ENCODE assay signal across 9 cellular contexts in the genomic region with DNA sequence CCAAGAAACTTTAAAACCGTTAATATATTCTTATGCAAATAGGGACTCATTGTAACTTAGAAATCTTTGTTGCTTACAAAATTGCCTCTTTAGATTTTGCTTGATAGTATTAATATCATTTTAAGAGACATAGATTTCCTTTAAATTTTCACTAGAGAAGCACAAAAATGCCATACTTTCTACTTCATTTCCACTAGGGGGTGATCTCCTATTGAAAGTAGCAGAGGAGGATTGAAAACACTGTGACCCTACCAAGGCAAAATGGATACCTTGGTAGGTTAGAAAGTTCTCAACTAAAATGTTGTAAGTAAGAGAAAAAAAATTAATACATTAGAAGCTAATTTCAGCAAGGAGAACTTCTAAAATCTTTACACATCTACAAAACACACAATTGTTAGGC.
DNase-seq lines count a peak whose midpoint lies in the region; ATAC-seq and TF ChIP-seq lines count a peak whose summit lies in the region.
"Had no signal": no experiment of that assay in that cellular context is flagged by ENCODE, and none has a peak within 500 bp of the region (broad histone marks: within the 10 kb centered on the region; RNA-seq: fewer than 3 reads in every experiment).

No MANE protein-coding gene starts in this region.

- H3K27me3 ChIP-seq in SU-DHL-6 (ENCODE audit: low read length): no peaks in the 10 kb centered on the region
- no peaks in the 10 kb centered on the region for H3K27me3 ChIP-seq in hepatocyte
- H3K27me3 ChIP-seq: SJSA1 had no signal

- H4K20me1 ChIP-seq in SU-DHL-6 (ENCODE audit: low read depth, low read length): no peaks in the 10 kb centered on the region
- no peaks in the 10 kb centered on the region for H4K20me1 ChIP-seq in hepatocyte (ENCODE audit: insufficient read depth, poor library complexity, severe bottlenecking)

- H3K4me3 Mint-ChIP-seq in Calu3 (ENCODE audit: low read depth, unreplicated experiment): no peak overlapping the region

- H3F3A ChIP-seq in SU-DHL-6 (ENCODE audit: insufficient read depth): no peaks in the 10 kb centered on the region

- H2AFZ ChIP-seq in SU-DHL-6 (ENCODE audit: low read depth, low read length, severe bottlenecking): no peak overlapping the region
- H2AFZ ChIP-seq in hepatocyte: no peak overlapping the region

- ATAC-seq in GM19351 (IDR thresholded peaks at IDR 0.05; ENCODE audit: unreplicated experiment) (peak; percentile 61), HG03457 (IDR thresholded peaks at IDR 0.05; ENCODE audit: unreplicated experiment) (peak; percentile 54), Right ventricle myocardium superior (ENCODE audit: poor library complexity) (no peak)

- DNase-seq in Calu3: peak; percentile 6
- peak; percentile 38 for DNase-seq in hepatocyte (ENCODE audit: low spot score)
- DNase-seq in GM19240 (ENCODE audit: insufficient read length, low spot score): no peak
- no peak for DNase-seq in Right ventricle myocardium superior
- no peak for DNase-seq in stimulated activated CD4-positive, alpha-beta T cell treated with anti-CD3 and anti-CD28 coated beads, Interleukin-4, amount 100 ng/mL, for 24 hours

- TF ChIP-seq CTCF in Calu3 (IDR thresholded peaks at IDR 0.05; ENCODE audit: unreplicated experiment) (peak; percentile 63), SU-DHL-6 (IDR thresholded peaks at IDR 0.05; ENCODE audit: insufficient read depth, low read length, poor library complexity, severe bottlenecking) (peak; percentile 39), hepatocyte (IDR thresholded peaks at IDR 0.05; ENCODE audit: poor library complexity) (peak; percentile 68)

- H3K9me3 ChIP-seq in SU-DHL-6 (ENCODE audit: insufficient read depth, low read length) (no peaks in the 10 kb centered on the region), hepatocyte (ENCODE audit: low read depth) (no peaks in the 10 kb centered on the region)
- H3K9me3 ChIP-seq: SJSA1 had no signal

- BruUV-seq in Calu3 (replicated peaks; lab: Mats Ljungman, UMichigan): no TSS peak

- no peak overlapping the region for H3K9ac ChIP-seq in SU-DHL-6 (ENCODE audit: low read length)

- 13% methylated on average over 1 of the region's 1 CpG for WGBS in hepatocyte (ENCODE audit: low lambda C conversion rate, missing lambda C conversion rate)

- no peaks in the 10 kb centered on the region for H3K36me3 Mint-ChIP-seq in Calu3 (ENCODE audit: insufficient read depth, unreplicated experiment)

- H3K79me2 ChIP-seq in SU-DHL-6 (ENCODE audit: insufficient read depth, low read length) (no peaks in the 10 kb centered on the region), hepatocyte (no peaks in the 10 kb centered on the region)

- intact Hi-C loops in Calu3 (cut with micrococcal nuclease; ENCODE audit: unreplicated experiment): loop anchor here (1.0 to 2.0 kb wide), 4 partner anchors 32 to 803 kb away; no protein-coding TSS in a partner anchor
- intact Hi-C loops in Right ventricle myocardium superior (cut with DNase I): no loop called here

- H3K9me2 ChIP-seq in SU-DHL-6 (replicated peaks; ENCODE audit: insufficient read depth, low read length): no peaks in the 10 kb centered on the region
- no peaks in the 10 kb centered on the region for H3K9me2 ChIP-seq in hepatocyte (replicated peaks; ENCODE audit: insufficient read depth)

- no peaks in the 10 kb centered on the region for H3K27me3 Mint-ChIP-seq in Calu3 (ENCODE audit: unreplicated experiment)

- peaks cover 19% of the 10 kb centered on the region for H3K4me1 ChIP-seq in hepatocyte (ENCODE audit: insufficient read depth)
- H3K4me1 ChIP-seq: SJSA1 had no signal

- H3K4me3 ChIP-seq in SU-DHL-6 (ENCODE audit: insufficient read depth, low read length, poor library complexity, severe bottlenecking) (no peak overlapping the region), hepatocyte (no peak overlapping the region)
- H3K4me3 ChIP-seq: SJSA1 had no signal

- no peak overlapping the region for H3K4me2 ChIP-seq in SU-DHL-6 (ENCODE audit: low read depth, low read length, poor library complexity, severe bottlenecking)
- no peak overlapping the region for H3K4me2 ChIP-seq in hepatocyte

- H3K27ac ChIP-seq in SU-DHL-6 (ENCODE audit: low read depth, low read length) (no peak overlapping the region), hepatocyte (no peak overlapping the region)
- H3K27ac ChIP-seq: SJSA1 had no signal

- no peaks in the 10 kb centered on the region for H3K4me1 Mint-ChIP-seq in Calu3 (ENCODE audit: low read depth, unreplicated experiment)

- no peaks in the 10 kb centered on the region for H3K9me3 Mint-ChIP-seq in Calu3 (ENCODE audit: low read depth, unreplicated experiment)

- no peaks in the 10 kb centered on the region for H3K36me3 ChIP-seq in SU-DHL-6 (ENCODE audit: low read length)
- no peaks in the 10 kb centered on the region for H3K36me3 ChIP-seq in hepatocyte (replicated peaks; ENCODE audit: insufficient read depth, low read depth)
- H3K36me3 ChIP-seq: SJSA1 had no signal

- CTCF ChIA-PET in Calu3 (lab: Charles Lee): interaction anchor here (0.9 to 1.1 kb wide), 3 partner anchors 30 to 762 kb away, joined by 3 to 4 read pairs (median 3); no protein-coding TSS in a partner anchor

- no peak overlapping the region for H3K27ac Mint-ChIP-seq in Calu3 (ENCODE audit: unreplicated experiment)

Comparison
In these comparisons a context has a peak if more than half of its experiments do, and no peak if none do; other contexts are left out.
1. DNase-seq: peak in Calu3 (single experiment) and hepatocyte (single experiment); none in GM19240 (single experiment), Right ventricle myocardium superior (single experiment) and stimulated activated CD4-positive, alpha-beta T cell treated with anti-CD3 and anti-CD28 coated beads, Interleukin-4, amount 100 ng/mL, for 24 hours (single experiment).
2. Peak in every context shown above with its lines, with median percentiles within 50 percentile points of each other: CTCF ChIP-seq.